In genomic region chr9:134571946-134572914, GRCh38 we compare ENCODE assay signal across 1 cellular context.
TF ChIP-seq lines count a peak whose summit lies in the region.

No MANE protein-coding gene starts in this region.

TF ChIP-seq in GM23338, 12 proteins besides CTCF, POLR2A, EP300 and RAD21 (continued from another document):
- TF ChIP-seq REST (IDR thresholded peaks at IDR 0.05; ENCODE audit: unreplicated experiment), result no peak
- TF ChIP-seq ZNF331 (CRISPR knock-in tag; IDR thresholded peaks at IDR 0.05; ENCODE audit: low read depth), result no peak
- no peak for TF ChIP-seq STAT1 (IDR thresholded peaks at IDR 0.05; ENCODE audit: unreplicated experiment)
- no peak for TF ChIP-seq CREB1 (CRISPR knock-in tag; IDR thresholded peaks at IDR 0.05; ENCODE audit: low read depth)
